Comparison of ENCODE assay signal across 21 cellular contexts in the genomic region with DNA sequence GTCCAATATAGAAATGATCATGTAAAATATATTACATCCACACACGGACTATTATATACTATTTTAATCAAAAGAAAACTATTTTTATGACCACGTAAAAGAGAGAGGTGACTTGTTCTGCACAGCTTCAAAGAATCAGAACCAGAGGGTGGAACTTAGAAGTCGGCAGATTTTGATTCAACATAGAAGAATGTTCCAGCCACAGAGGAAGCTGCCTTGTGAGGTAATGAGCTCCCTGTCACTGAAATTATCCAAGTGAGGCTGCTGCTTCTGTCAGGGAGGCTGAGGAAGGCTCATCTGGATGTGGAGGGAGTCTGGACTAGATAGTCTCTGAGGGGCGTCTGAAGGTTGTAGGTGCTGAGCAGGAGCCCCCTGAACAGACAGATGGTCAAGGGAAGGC. TPM values are rescaled to one million over a fixed set of nuclear protein-coding genes. Genes with fewer than 3 reads are reported as not detected.
DNase-seq lines count a peak whose midpoint lies in the region; ATAC-seq, FAIRE-seq and TF ChIP-seq lines count a peak whose summit lies in the region.
"Had no signal": no experiment of that assay in that cellular context is flagged by ENCODE, and none has a peak within 500 bp of the region (broad histone marks: within the 10 kb centered on the region; RNA-seq: fewer than 3 reads in every experiment).

No MANE protein-coding gene starts in this region.

- 0 out of 2 replicates have a peak, but pooled peaks cover 3% of the 10 kb centered on the region for H3F3A ChIP-seq in GM23338 (replicated peaks; ENCODE audit: low read depth)
- H3F3A ChIP-seq in neural cell (ENCODE audit: insufficient read depth, low read length, poor library complexity, severe bottlenecking) = peaks cover 4% of the 10 kb centered on the region
- H3F3A ChIP-seq in SK-N-SH (replicated peaks; ENCODE audit: insufficient read depth) = no peaks in the 10 kb centered on the region

- H2BK20ac ChIP-seq in H1 (ENCODE audit: low read length) = no peak overlapping the region

- H3K27ac ChIP-seq in BLaER1 (0 out of 2 replicates have a peak overlapping the region, but pooled peaks have one; percentile 27), GM23338 (ENCODE audit: low read depth) (no peak overlapping the region), H1 (ENCODE audit: low read depth, low read length) (no peak overlapping the region), neural cell (ENCODE audit: low read length) (peak overlapping the region; percentile 99), SK-N-SH (ENCODE audit: low read depth in 2 of 2, low read length in 1 of 2) (peak overlapping the region in 1 of 2 experiments; percentile 90; a peak in 2 of 4 replicates)
- H3K27ac ChIP-seq: suprapubic skin, upper lobe of right lung had no signal

- peaks cover 34% of the 10 kb centered on the region for H3K4me1 Mint-ChIP-seq in GM23338
- peaks cover 0 to 3% of the 10 kb centered on the region in 2 donors for H3K4me1 Mint-ChIP-seq in natural killer cell treated with Interleukin-12 subunit alpha and Interleukin-12 subunit beta and Interleukin-15 and Interleukin-18, amount 100 ng/mL, for 72 hours (ENCODE audit: low read depth in 2 of 2)
- H3K4me1 Mint-ChIP-seq: activated naive CD4-positive, alpha-beta T cell treated with anti-CD3 and anti-CD28 coated beads, Interleukin-2, amount 50 U/mL, for 24 hours had no signal

- POLR2A ChIA-PET in H1 (lab: Charles Lee; ENCODE audit: partially characterized antibody) = interaction anchor here (0.7 kb wide), 1 partner anchor 67 kb away, joined by 3 read pairs; no protein-coding TSS in a partner anchor
- POLR2A ChIA-PET in SK-N-SH (lab: Yijun Ruan, JAX) = interaction anchor here (0.7 to 4.2 kb wide), 3 partner anchors 8 to 73 kb away, joined by 3 to 70 read pairs (median 25); no protein-coding TSS in a partner anchor

- H2AFZ ChIP-seq in GM23338 (peak overlapping the region; percentile 76), H1 (ENCODE audit: low read length) (no peak overlapping the region), neural cell (ENCODE audit: low read depth, low read length) (no peak overlapping the region), SK-N-SH (ENCODE audit: low read depth) (no peak overlapping the region)

- no peak overlapping the region for H2BK120ac ChIP-seq in H1 (replicated peaks; ENCODE audit: low read depth, low read length)

- no peaks in the 10 kb centered on the region for H3K9me3 ChIP-seq in BLaER1
- H3K9me3 ChIP-seq in H1 (ENCODE audit: insufficient read depth in 2 of 2, low read depth in 1 of 2, low read length in 1 of 2) = no peaks in the 10 kb centered on the region
- no peaks in the 10 kb centered on the region for H3K9me3 ChIP-seq in neural cell (ENCODE audit: low read length)
- H3K9me3 ChIP-seq in SK-N-SH = no peaks in the 10 kb centered on the region
- H3K9me3 ChIP-seq: suprapubic skin, upper lobe of right lung had no signal

- TF ChIP-seq RAD21 in H1 (IDR thresholded peaks at IDR 0.05 in 1 of 2, conservative IDR thresholded peaks at IDR 0.05 in 1 of 2; ENCODE audit: low read depth in 2 of 2, low read length in 2 of 2) = no peak
- no peak for TF ChIP-seq RAD21 in neural cell (conservative IDR thresholded peaks at IDR 0.05)
- TF ChIP-seq RAD21 in SK-N-SH (IDR thresholded peaks at IDR 0.05; ENCODE audit: low read length) = no peak

- no peak overlapping the region for H3K14ac ChIP-seq in H1 (ENCODE audit: insufficient read length)

- H3K4me3 Mint-ChIP-seq in GM23338 = no peak overlapping the region
- H3K4me3 Mint-ChIP-seq in natural killer cell treated with Interleukin-12 subunit alpha and Interleukin-12 subunit beta and Interleukin-15 and Interleukin-18, amount 100 ng/mL, for 72 hours = no peak overlapping the region
- H3K4me3 Mint-ChIP-seq: activated naive CD4-positive, alpha-beta T cell treated with anti-CD3 and anti-CD28 coated beads, Interleukin-2, amount 50 U/mL, for 24 hours had no signal

- no peaks in the 10 kb centered on the region for H3K79me1 ChIP-seq in H1 (ENCODE audit: low read depth, low read length)

- no peak overlapping the region for H4K91ac ChIP-seq in H1 (replicated peaks; ENCODE audit: insufficient read length, low read length)

- H3K23me2 ChIP-seq in H1 (ENCODE audit: low read depth, low read length) = no peaks in the 10 kb centered on the region

- no peak for TF ChIP-seq POLR2A in H1 (IDR thresholded peaks at IDR 0.05; ENCODE audit: control extremely low read depth in 1 of 2, low read depth in 2 of 2, low read length in 2 of 2)

- H4K5ac ChIP-seq in H1 (ENCODE audit: insufficient read length, low read depth, low read length) = no peak overlapping the region

- peaks cover 60% of the 10 kb centered on the region for H3K4me1 ChIP-seq in BLaER1
- peaks cover 27% of the 10 kb centered on the region for H3K4me1 ChIP-seq in GM23338 (ENCODE audit: insufficient read depth)
- H3K4me1 ChIP-seq in H1 (replicated peaks in 1 of 4; ENCODE audit: control insufficient read depth in 3 of 4, insufficient read depth in 4 of 4, low read length in 3 of 4) = peaks cover 13 to 20% (median 18%) of the 10 kb centered on the region in 4 experiments
- H3K4me1 ChIP-seq in SK-N-SH (ENCODE audit: control insufficient read depth in 1 of 2, insufficient read depth in 2 of 2, low read depth in 1 of 2, low read length in 1 of 2) = peaks cover 0 to 45% of the 10 kb centered on the region in 2 experiments; a peak in 1 of 4 replicates

- FAIRE-seq in H1 (lab: Jason Lieb, UNC) (no peak), HTR-8/SVneo (lab: Jason Lieb, UNC) (no peak)
- FAIRE-seq: bronchial epithelial cell had no signal

- H3K27me3 ChIP-seq in BLaER1 (no peaks in the 10 kb centered on the region), GM23338 (ENCODE audit: insufficient read depth) (0 out of 2 replicates have a peak, but pooled peaks cover 3% of the 10 kb centered on the region), H1 (replicated peaks in 1 of 4; ENCODE audit: control insufficient read depth in 3 of 4, extremely low read depth in 1 of 4, insufficient read depth in 3 of 4, low read length in 3 of 4) (no peaks in the 10 kb centered on the region), neural cell (ENCODE audit: insufficient read depth, low read depth, low read length) (no peaks in the 10 kb centered on the region), SK-N-SH (ENCODE audit: insufficient read depth) (no peaks in the 10 kb centered on the region)
- H3K27me3 ChIP-seq: upper lobe of right lung had no signal

- ATAC-seq in GM23338 = no peak
- no peak for ATAC-seq in natural killer cell treated with Interleukin-12 subunit alpha and Interleukin-12 subunit beta and Interleukin-15 and Interleukin-18, amount 100 ng/mL, for 72 hours

- no peak for DNase-seq in GM23338 (ENCODE audit: low spot score)
- DNase-seq in H1 (ENCODE audit: low read depth in 1 of 2, low spot score in 2 of 2) = no peak
- no peak for DNase-seq in SK-N-SH
- no peak for DNase-seq in NCI-H345 treated with DMSO at 0.1 percent for 48 hours (lab: John Stamatoyannopoulos, UW; ENCODE audit: unreplicated experiment)
- DNase-seq in natural killer cell treated with Interleukin-12 subunit alpha and Interleukin-12 subunit beta and Interleukin-15 and Interleukin-18, amount 100 ng/mL, for 72 hours (ENCODE audit: low spot score) = no peak
- no peak for DNase-seq in HTR-8/SVneo (ENCODE audit: insufficient read length, low spot score)
- DNase-seq: activated CD4-positive, alpha-beta T cell treated with anti-CD3 and anti-CD28 coated beads for 4 hours; cortex of kidney; foreskin melanocyte; GF-D8; kidney glomerular epithelial cell; NCI-H1092 treated with DMSO at 0.1 percent for 48 hours; stimulated activated naive CD4-positive, alpha-beta T cell; T-helper 9 cell; upper lobe of right lung had no signal

- no peak overlapping the region for H4K8ac ChIP-seq in H1 (ENCODE audit: extremely low read depth, insufficient read depth, low read length)

- no peak overlapping the region for H2BK5ac ChIP-seq in H1 (ENCODE audit: low read depth, low read length)

- 0 out of 2 replicates have a peak overlapping the region, but pooled peaks have one; percentile 22 for H3K18ac ChIP-seq in H1 (ENCODE audit: extremely low read depth, low read length)

- peak overlapping the region; percentile 48; the same call in 1 of the 2 replicates for H3K9ac ChIP-seq in BLaER1
- H3K9ac ChIP-seq in H1 (replicated peaks in 1 of 4; ENCODE audit: extremely low read depth in 1 of 4, low read depth in 3 of 4, low read length in 3 of 4) = no peak overlapping the region
- H3K9ac ChIP-seq in neural cell (ENCODE audit: low read length) = peak overlapping the region; percentile 95
- no peak overlapping the region for H3K9ac ChIP-seq in SK-N-SH

- H3K36me3 ChIP-seq in BLaER1 = no peaks in the 10 kb centered on the region
- H3K36me3 ChIP-seq in GM23338 (ENCODE audit: insufficient read depth) = no peaks in the 10 kb centered on the region
- no peaks in the 10 kb centered on the region for H3K36me3 ChIP-seq in H1 (ENCODE audit: control insufficient read depth in 2 of 4, insufficient read depth in 4 of 4, low read length in 3 of 4)
- H3K36me3 ChIP-seq in neural cell (ENCODE audit: insufficient read depth, low read length) = no peaks in the 10 kb centered on the region
- no peaks in the 10 kb centered on the region for H3K36me3 ChIP-seq in SK-N-SH (replicated peaks in 1 of 2; ENCODE audit: control insufficient read depth in 1 of 2, insufficient read depth in 2 of 2, low read length in 1 of 2)
- H3K36me3 ChIP-seq: suprapubic skin, upper lobe of right lung had no signal

- no peak overlapping the region for H3K4me3 ChIP-seq in BLaER1
- no peak overlapping the region for H3K4me3 ChIP-seq in GM23338
- H3K4me3 ChIP-seq in H1 (ENCODE audit: extremely low read depth in 1 of 4, insufficient read depth in 2 of 4, low read depth in 3 of 4, low read length in 4 of 4) = no peak overlapping the region
- H3K4me3 ChIP-seq in neural cell (ENCODE audit: low read length) = peak overlapping the region; percentile 83
- H3K4me3 ChIP-seq in SK-N-SH (ENCODE audit: low read depth in 2 of 2, low read length in 1 of 2) = no peak overlapping the region
- H3K4me3 ChIP-seq: lung, suprapubic skin, upper lobe of right lung had no signal

- H4K20me1 ChIP-seq in BLaER1 (no peaks in the 10 kb centered on the region), GM23338 (replicated peaks; ENCODE audit: insufficient read depth) (no peaks in the 10 kb centered on the region), H1 (replicated peaks in 1 of 2; ENCODE audit: control insufficient read depth in 1 of 2, insufficient read depth in 2 of 2, low read length in 2 of 2) (no peaks in the 10 kb centered on the region), neural cell (ENCODE audit: insufficient read depth) (no peaks in the 10 kb centered on the region), SK-N-SH (ENCODE audit: insufficient read depth) (no peaks in the 10 kb centered on the region)

- no peak overlapping the region for H2BK12ac ChIP-seq in H1 (ENCODE audit: low read depth, low read length)

- TF ChIP-seq EP300 in H1 (IDR thresholded peaks at IDR 0.05; ENCODE audit: borderline replicate concordance in 1 of 2, low read depth in 2 of 2, low read length in 2 of 2) = no peak
- TF ChIP-seq EP300 in neural cell (conservative IDR thresholded peaks at IDR 0.05; ENCODE audit: poor library complexity, severe bottlenecking) = no peak
- no peak for TF ChIP-seq EP300 in SK-N-SH (IDR thresholded peaks at IDR 0.05; ENCODE audit: borderline replicate concordance in 1 of 2, low read depth in 1 of 2, low read length in 1 of 2)

- no peak overlapping the region for H3K56ac ChIP-seq in H1 (replicated peaks; ENCODE audit: insufficient read length, low read depth, low read length)

- H3K4ac ChIP-seq in H1 (replicated peaks; ENCODE audit: insufficient read length, low read depth, low read length) = no peak overlapping the region

- H3K27me3 Mint-ChIP-seq in GM23338 (ENCODE audit: insufficient read depth, low read depth, poor library complexity) = peaks cover 17% of the 10 kb centered on the region
- peaks cover 0 to 3% of the 10 kb centered on the region in 2 donors for H3K27me3 Mint-ChIP-seq in natural killer cell treated with Interleukin-12 subunit alpha and Interleukin-12 subunit beta and Interleukin-15 and Interleukin-18, amount 100 ng/mL, for 72 hours
- H3K27me3 Mint-ChIP-seq: activated naive CD4-positive, alpha-beta T cell treated with anti-CD3 and anti-CD28 coated beads, Interleukin-2, amount 50 U/mL, for 24 hours had no signal

- H3K23ac ChIP-seq in H1 (ENCODE audit: insufficient read length) = no peak overlapping the region

- H3K27ac Mint-ChIP-seq in GM23338 = no peak overlapping the region
- H3K27ac Mint-ChIP-seq in natural killer cell treated with Interleukin-12 subunit alpha and Interleukin-12 subunit beta and Interleukin-15 and Interleukin-18, amount 100 ng/mL, for 72 hours = no peak overlapping the region
- H3K27ac Mint-ChIP-seq: activated naive CD4-positive, alpha-beta T cell treated with anti-CD3 and anti-CD28 coated beads, Interleukin-2, amount 50 U/mL, for 24 hours had no signal

- no peaks in the 10 kb centered on the region for H3K9me3 Mint-ChIP-seq in GM23338
- no peaks in the 10 kb centered on the region for H3K9me3 Mint-ChIP-seq in natural killer cell treated with Interleukin-12 subunit alpha and Interleukin-12 subunit beta and Interleukin-15 and Interleukin-18, amount 100 ng/mL, for 72 hours
- H3K9me3 Mint-ChIP-seq: activated naive CD4-positive, alpha-beta T cell treated with anti-CD3 and anti-CD28 coated beads, Interleukin-2, amount 50 U/mL, for 24 hours had no signal

- no peaks in the 10 kb centered on the region for H3K36me3 Mint-ChIP-seq in GM23338 (ENCODE audit: low read depth)
- no peaks in the 10 kb centered on the region for H3K36me3 Mint-ChIP-seq in natural killer cell treated with Interleukin-12 subunit alpha and Interleukin-12 subunit beta and Interleukin-15 and Interleukin-18, amount 100 ng/mL, for 72 hours
- H3K36me3 Mint-ChIP-seq: activated naive CD4-positive, alpha-beta T cell treated with anti-CD3 and anti-CD28 coated beads, Interleukin-2, amount 50 U/mL, for 24 hours had no signal

- H2AK5ac ChIP-seq in H1 (ENCODE audit: low read depth, low read length) = no peak overlapping the region

- TF ChIP-seq CTCF in GM23338 (conservative IDR thresholded peaks at IDR 0.05; ENCODE audit: low read depth in 2 of 2) (no peak), H1 (IDR thresholded peaks at IDR 0.05; ENCODE audit: control extremely low read depth in 1 of 3, insufficient read depth in 1 of 3, low read depth in 1 of 3, low read length in 3 of 3) (no peak), neural cell (IDR thresholded peaks at IDR 0.05; ENCODE audit: poor library complexity, severe bottlenecking) (no peak), SK-N-SH (IDR thresholded peaks at IDR 0.05) (no peak)

- H3K79me2 ChIP-seq in GM23338 (replicated peaks; ENCODE audit: insufficient read depth) (no peaks in the 10 kb centered on the region), H1 (ENCODE audit: control insufficient read depth in 1 of 2, insufficient read depth in 2 of 2, low read length in 2 of 2) (no peaks in the 10 kb centered on the region), neural cell (replicated peaks; ENCODE audit: insufficient read depth, low read length) (peaks cover 60% of the 10 kb centered on the region), SK-N-SH (ENCODE audit: insufficient read depth) (no peaks in the 10 kb centered on the region)

- CTCF ChIA-PET in H1 (lab: Charles Lee; ENCODE audit: partially characterized antibody) = interaction anchor here (0.6 to 9.5 kb wide), 16 partner anchors 10 to 193 kb away, joined by 3 to 318 read pairs (median 14); a partner anchor contains a TSS
- CTCF ChIA-PET in SK-N-SH (lab: Yijun Ruan, JAX) = interaction anchor here (0.6 to 8.4 kb wide), 11 partner anchors 10 to 229 kb away, joined by 3 to 338 read pairs (median 4); no protein-coding TSS in a partner anchor

- H3K4me2 ChIP-seq in BLaER1 (peak overlapping the region; percentile 83), GM23338 (no peak overlapping the region), H1 (ENCODE audit: insufficient read depth in 1 of 2, low read depth in 2 of 2, low read length in 2 of 2) (no peak overlapping the region), neural cell (ENCODE audit: low read length) (peak overlapping the region; percentile 88), SK-N-SH (no peak overlapping the region)

- H2BK15ac ChIP-seq in H1 (ENCODE audit: low read length) = no peak overlapping the region

- H3K9me2 ChIP-seq in GM23338 (ENCODE audit: insufficient read depth) = no peaks in the 10 kb centered on the region
- H3K9me2 ChIP-seq in neural cell (ENCODE audit: insufficient read depth, low read length) = no peaks in the 10 kb centered on the region
- no peaks in the 10 kb centered on the region for H3K9me2 ChIP-seq in SK-N-SH

- 84% methylated on average over 4 of the region's 4 CpGs; no CpG with 5 or more reads in 1 of the 2 experiments for WGBS in H1 (ENCODE audit: extremely low coverage in 1 of 2, insufficient coverage in 1 of 2, insufficient read length in 1 of 2, insufficient replicate concordance in 2 of 2, low coverage in 1 of 2, low lambda C conversion rate in 2 of 2, missing lambda C conversion rate in 1 of 2), 2 experiments
- 69% methylated on average over 4 of the region's 4 CpGs for WGBS in SK-N-SH (ENCODE audit: low lambda C conversion rate)

RNA-seq across cellular contexts. Expression of a gene that starts 2.7 kb away (rescaled TPM):
- 4.3 and 6.2 TPM in 2 replicates for total RNA-seq in GM23338 (2014; rRNA removed; shearing (Covaris generic))
- polyA plus RNA-seq in GM23338 (2016; fragmentation: Nextera tagmentation; extraction: Ambion mirVana) (2.5 and 2.8 TPM in 2 replicates), H1 (2011; rRNA removed) (4.8 and 7.6 TPM in 2 replicates), neural cell (22.6 and 25.5 TPM in 2 replicates), SK-N-SH (2012; rRNA removed) (1.2 and 3.1 TPM in 2 replicates)
- total RNA-seq in H1 (2021; fragmentation: NEBNext Ultra II Directional; extraction: Animal tissue kit (Norgen Biotek cat#: 25700)) = 17.0 and 20.2 TPM in 2 replicates
- 4.3 TPM for polyA plus RNA-seq in H1 (2011; cell fraction: cytosol; rRNA removed)
- polyA plus RNA-seq in H1 (2011; cell fraction: nucleus; rRNA removed) = 14.4 TPM
- polyA plus RNA-seq in H1 (2012, experiment 1 of 2) = 6.7 to 8.7 TPM (median 7.6 TPM) in 4 replicates
- polyA plus RNA-seq in H1 (2012, experiment 2 of 2) = 5.8 TPM
- polyA plus RNA-seq in H1 (2013, experiment 1 of 2) = 5.4 TPM
- polyA plus RNA-seq in H1 (2013, experiment 2 of 2) = 5.0 TPM
- 5.3 and 6.3 TPM in 2 replicates for polyA minus RNA-seq in H1 (2011; rRNA and poly(A)+ RNA removed)
- polyA minus RNA-seq in H1 (2011; cell fraction: cytosol; rRNA and poly(A)+ RNA removed) = 7.0 TPM
- 8.2 TPM for polyA minus RNA-seq in H1 (2011; cell fraction: nucleus; rRNA and poly(A)+ RNA removed)
- 24.3 and 28.7 TPM in 2 replicates for polyA minus RNA-seq in neural cell
- polyA plus RNA-seq in SK-N-SH (2012; cell fraction: cytosol; rRNA removed) = 1.5 and 3.4 TPM in 2 replicates
- 6.3 and 7.7 TPM in 2 replicates for polyA plus RNA-seq in SK-N-SH (2012; cell fraction: nucleus; rRNA removed)
- total RNA-seq in natural killer cell treated with Interleukin-12 subunit alpha and Interleukin-12 subunit beta and Interleukin-15 and Interleukin-18, amount 100 ng/mL, for 72 hours = under 1 TPM; 0.17 to 0.89 TPM

RNA-seq across cellular contexts. Expression of a gene that starts 54.6 kb away (rescaled TPM):
- total RNA-seq in GM23338 (2014; rRNA removed; shearing (Covaris generic)) = 58.4 and 64.3 TPM in 2 replicates
- polyA plus RNA-seq in GM23338 (2016; fragmentation: Nextera tagmentation; extraction: Ambion mirVana) (16.3 and 17.3 TPM in 2 replicates), H1 (2011; rRNA removed) (14.4 and 20.0 TPM in 2 replicates), neural cell (30.1 and 31.2 TPM in 2 replicates), SK-N-SH (2012; rRNA removed) (12.1 and 14.3 TPM in 2 replicates)
- 70.1 and 72.2 TPM in 2 replicates for total RNA-seq in H1 (2021; fragmentation: NEBNext Ultra II Directional; extraction: Animal tissue kit (Norgen Biotek cat#: 25700))
- polyA plus RNA-seq in H1 (2011; cell fraction: cytosol; rRNA removed) = 19.3 TPM
- polyA plus RNA-seq in H1 (2011; cell fraction: nucleus; rRNA removed) = 14.6 TPM
- 13.3 to 25.2 TPM (median 17.0 TPM) in 4 replicates for polyA plus RNA-seq in H1 (2012, experiment 1 of 2)
- 3.4 TPM for polyA plus RNA-seq in H1 (2012, experiment 2 of 2)
- polyA plus RNA-seq in H1 (2013, experiment 1 of 2) = 34.3 TPM
- polyA plus RNA-seq in H1 (2013, experiment 2 of 2) = 37.9 TPM
- polyA minus RNA-seq in H1 (2011; rRNA and poly(A)+ RNA removed) = 41.1 and 46.5 TPM in 2 replicates
- polyA minus RNA-seq in H1 (2011; cell fraction: cytosol; rRNA and poly(A)+ RNA removed) = 37.1 TPM
- 41.8 TPM for polyA minus RNA-seq in H1 (2011; cell fraction: nucleus; rRNA and poly(A)+ RNA removed)
- 55.2 and 55.5 TPM in 2 replicates for polyA minus RNA-seq in neural cell
- 13.1 and 13.4 TPM in 2 replicates for polyA plus RNA-seq in SK-N-SH (2012; cell fraction: cytosol; rRNA removed)
- 10.3 and 13.2 TPM in 2 replicates for polyA plus RNA-seq in SK-N-SH (2012; cell fraction: nucleus; rRNA removed)
- 10 to 100 TPM; 93.1 to 98.6 TPM for total RNA-seq in natural killer cell treated with Interleukin-12 subunit alpha and Interleukin-12 subunit beta and Interleukin-15 and Interleukin-18, amount 100 ng/mL, for 72 hours

Comparison
In these comparisons a context has a peak if more than half of its experiments do, and no peak if none do; other contexts are left out.
1. H3K27ac ChIP-seq: peak in BLaER1 (single experiment) and neural cell (single experiment); none in GM23338 (single experiment) and H1 (single experiment).
2. H3K4me2 ChIP-seq: peak in BLaER1 (single experiment) and neural cell (single experiment); none in GM23338 (single experiment), H1 (0 of 2) and SK-N-SH (single experiment).
3. H3K9ac ChIP-seq: peak in BLaER1 (single experiment) and neural cell (single experiment); none in H1 (0 of 4) and SK-N-SH (single experiment).